In the genomic region with DNA sequence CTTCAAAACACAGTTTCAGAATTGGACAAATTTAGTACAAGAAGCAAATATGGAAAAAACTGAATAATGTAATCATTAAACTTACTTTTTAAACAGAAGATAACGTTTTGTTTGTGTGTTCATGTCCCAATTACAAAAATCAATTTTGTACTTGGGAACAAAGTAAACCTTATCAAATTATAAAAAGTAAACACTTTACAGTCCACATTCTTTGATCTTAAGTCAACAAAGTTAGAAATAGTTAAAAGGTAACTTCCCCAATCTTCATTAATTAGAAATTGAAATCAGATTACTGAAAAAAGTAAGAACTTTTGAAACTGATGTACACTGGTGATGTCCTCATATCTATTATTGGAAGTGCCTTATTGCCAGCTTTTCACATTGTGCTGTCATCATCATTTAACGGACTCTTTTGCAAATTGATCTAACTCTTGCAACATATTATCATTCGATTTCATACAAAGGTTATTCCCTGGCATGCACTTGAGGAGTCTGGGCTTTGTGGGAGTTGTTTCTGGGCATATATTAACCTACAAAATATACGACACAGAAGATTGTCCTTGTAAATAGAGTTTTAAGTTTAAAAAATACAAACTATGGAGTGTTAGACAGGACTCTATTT, we compare ENCODE assay signal across 25 cellular contexts. TPM values are rescaled to one million over a fixed set of nuclear protein-coding genes. Genes with fewer than 3 reads are reported as not detected.
"Had no signal": no experiment of that assay in that cellular context is flagged by ENCODE, and none has a peak within 500 bp of the region (broad histone marks: within the 10 kb centered on the region; RNA-seq: fewer than 3 reads in every experiment).

No MANE protein-coding gene starts in this region.

- DNase-seq: dorsolateral prefrontal cortex; effector CD4-positive, alpha-beta T cell; foreskin fibroblast; heart left ventricle; left cardiac atrium; left ventricle myocardium inferior; lower lobe of right lung; natural killer cell; spleen; stimulated activated CD4-positive, alpha-beta T cell treated with anti-CD3 and anti-CD28 coated beads, Interleukin-4, amount 100 ng/mL, for 4 hours; stimulated activated naive B cell treated with anti-CD40 and anti-IgM and Interleukin-4, amounts not matched to agents 10 μg/mL and 1 μg/mL and 100 μg/mL, for 72 hours; upper lobe of left lung had no signal

- H3K9ac ChIP-seq: parathyroid adenoma had no signal

- H3K27me3 ChIP-seq: dorsolateral prefrontal cortex, gastroesophageal sphincter, hepatocyte, tibial nerve, upper lobe of left lung had no signal

- H3K79me2 ChIP-seq: hepatocyte, parathyroid adenoma had no signal

- H3K27ac ChIP-seq: gastroesophageal sphincter, heart left ventricle, hepatocyte, left ventricle myocardium inferior, lower lobe of right lung, parathyroid adenoma, spleen, thoracic aorta, tibial nerve, upper lobe of left lung had no signal

- FAIRE-seq: colon, urothelium cell line had no signal

- H3K4me3 ChIP-seq: dorsolateral prefrontal cortex, gastroesophageal sphincter, heart left ventricle, hepatocyte, left ventricle myocardium inferior, lower lobe of right lung, spleen, thoracic aorta, tibial nerve, upper lobe of left lung had no signal

- H3K36me3 ChIP-seq: heart left ventricle, lower lobe of right lung, spleen, thoracic aorta, upper lobe of left lung had no signal

- H3K4me2 ChIP-seq: hepatocyte had no signal

- H3K4me1 ChIP-seq: gastroesophageal sphincter, heart left ventricle, left ventricle myocardium inferior, lower lobe of right lung, parathyroid adenoma, spleen, tibial nerve, upper lobe of left lung had no signal

- ATAC-seq: gastroesophageal sphincter; heart left ventricle; left cardiac atrium; lower lobe of right lung; natural killer cell; sciatic nerve; stimulated activated naive B cell treated with anti-CD40 and anti-IgM and Interleukin-4, amounts not matched to agents 10 μg/mL and 1 μg/mL and 100 μg/mL, for 72 hours had no signal

- H2AFZ ChIP-seq: hepatocyte, parathyroid adenoma had no signal

RNA-seq across cellular contexts. Expression of a gene that starts 53.4 kb away (rescaled TPM):
- total RNA-seq: hepatocyte, mononuclear cell, progenitor cell of endocrine pancreas, skeletal muscle tissue had no signal
- polyA plus RNA-seq: neural cell had no signal

RNA-seq across cellular contexts. Expression of a gene that starts 58.3 kb away (rescaled TPM):
- total RNA-seq: kidney epithelial cell had no signal
